Comparison of ENCODE assay signal across 21 cellular contexts in the genomic region with DNA sequence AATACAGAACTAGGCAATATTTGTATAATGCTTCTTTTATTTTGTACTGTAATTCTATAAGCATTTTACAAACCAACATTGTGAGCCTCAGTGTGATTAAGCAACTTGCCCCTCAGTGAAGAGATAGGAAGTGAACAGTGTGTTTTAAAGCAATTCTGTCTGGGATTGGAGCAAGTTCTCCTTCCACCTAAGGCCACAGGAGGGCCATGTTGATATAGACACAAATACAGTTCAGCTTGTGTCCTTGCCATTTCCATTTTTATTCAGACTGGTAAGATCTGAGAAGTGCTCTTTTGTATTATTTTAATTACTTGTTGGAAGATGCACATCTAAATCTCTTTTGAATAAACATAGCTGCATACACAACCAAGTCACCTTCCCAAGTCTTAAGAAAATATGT.
DNase-seq lines count a peak whose midpoint lies in the region; ATAC-seq and TF ChIP-seq lines count a peak whose summit lies in the region.
"Had no signal": no experiment of that assay in that cellular context is flagged by ENCODE, and none has a peak within 500 bp of the region (broad histone marks: within the 10 kb centered on the region; RNA-seq: fewer than 3 reads in every experiment).

No MANE protein-coding gene starts in this region.

- H4K20me1 ChIP-seq in SK-N-SH (ENCODE audit: insufficient read depth): no peaks in the 10 kb centered on the region

- H3K27ac Mint-ChIP-seq in type B pancreatic cell: no peak overlapping the region
- H3K27ac Mint-ChIP-seq: activated naive CD8-positive, alpha-beta T cell; activated T-helper 1 cell treated with anti-CD3 and anti-CD28 coated beads, Interleukin-12 subunit alpha, Interleukin-12 subunit beta, Interleukin-2, Interleukin-4 antibody, amounts not matched to agents 30 ng/mL and 10 ng/mL and 1 ng/mL, durations not matched to agents 14 hours and 24 hours and 36 hours; CD4-positive, alpha-beta T cell; stimulated activated naive CD8-positive, alpha-beta T cell treated with anti-CD3 and anti-CD28 coated beads, Interleukin-15, Interleukin-2, amounts not matched to agents 100 ng/mL and 50 ng/mL, for 24 hours; WTC11 had no signal

- peaks cover 0 to 2% of the 10 kb centered on the region in 2 experiments; a peak in 1 of 4 replicates for H3K4me1 ChIP-seq in SK-N-SH (ENCODE audit: control insufficient read depth in 1 of 2, insufficient read depth in 2 of 2, low read depth in 1 of 2, low read length in 1 of 2)
- no peaks in the 10 kb centered on the region for H3K4me1 ChIP-seq in aorta (ENCODE audit: control insufficient read depth in 1 of 2, insufficient read depth in 2 of 2, low read length in 2 of 2)
- H3K4me1 ChIP-seq: esophagus squamous epithelium, parathyroid adenoma, upper lobe of right lung had no signal

- H3K4me3 Mint-ChIP-seq in type B pancreatic cell: no peak overlapping the region
- H3K4me3 Mint-ChIP-seq: activated naive CD8-positive, alpha-beta T cell; activated T-helper 1 cell treated with anti-CD3 and anti-CD28 coated beads, Interleukin-12 subunit alpha, Interleukin-12 subunit beta, Interleukin-2, Interleukin-4 antibody, amounts not matched to agents 30 ng/mL and 10 ng/mL and 1 ng/mL, durations not matched to agents 14 hours and 24 hours and 36 hours; CD4-positive, alpha-beta T cell; stimulated activated naive CD8-positive, alpha-beta T cell treated with anti-CD3 and anti-CD28 coated beads, Interleukin-15, Interleukin-2, amounts not matched to agents 100 ng/mL and 50 ng/mL, for 24 hours; WTC11 had no signal

- no peak overlapping the region for H3K27ac ChIP-seq in SK-N-SH (ENCODE audit: low read depth in 2 of 2, low read length in 1 of 2)
- H3K27ac ChIP-seq in aorta (ENCODE audit: low read depth in 1 of 2, low read length in 2 of 2): no peak overlapping the region
- H3K27ac ChIP-seq: esophagus squamous epithelium, parathyroid adenoma, upper lobe of right lung had no signal

- intact Hi-C loops in aorta (cut with DNase I): no loop called here

- no peak overlapping the region for H3K9ac ChIP-seq in SK-N-SH
- H3K9ac ChIP-seq: parathyroid adenoma had no signal

- DNase-seq in SK-N-SH: peak; percentile 3
- DNase-seq in NCI-H82 treated with DMSO at 0.1 percent for 48 hours (lab: John Stamatoyannopoulos, UW; ENCODE audit: unreplicated experiment): peak; percentile 2
- DNase-seq in epithelial cell of proximal tubule (ENCODE audit: low read depth): no peak
- no peak for DNase-seq in type B pancreatic cell (ENCODE audit: extremely low spot score, unreplicated experiment)
- DNase-seq in foreskin melanocyte: no peak
- no peak for DNase-seq in glomerular visceral epithelial cell (ENCODE audit: extremely low spot score)
- no peak for DNase-seq in aorta
- DNase-seq: activated CD8-positive, alpha-beta memory T cell treated with anti-CD3 and anti-CD28 coated beads for 24 hours; CD4-positive, alpha-beta T cell; esophagus squamous epithelium; NCI-H2081; stimulated activated CD4-positive, alpha-beta T cell treated with anti-CD3 and anti-CD28 coated beads, Interleukin-2, amount 100 ng/mL, for 24 hours; T-helper 2 cell; upper lobe of right lung had no signal

- H3K27me3 Mint-ChIP-seq in type B pancreatic cell: no peaks in the 10 kb centered on the region
- H3K27me3 Mint-ChIP-seq: activated naive CD8-positive, alpha-beta T cell; CD4-positive, alpha-beta T cell; stimulated activated naive CD8-positive, alpha-beta T cell treated with anti-CD3 and anti-CD28 coated beads, Interleukin-15, Interleukin-2, amounts not matched to agents 100 ng/mL and 50 ng/mL, for 24 hours had no signal

- H3K4me3 ChIP-seq in SK-N-SH (ENCODE audit: low read depth in 2 of 2, low read length in 1 of 2) (no peak overlapping the region), epithelial cell of proximal tubule (ENCODE audit: low read depth, low read length) (no peak overlapping the region), aorta (ENCODE audit: low read length in 2 of 2) (no peak overlapping the region)
- H3K4me3 ChIP-seq: esophagus squamous epithelium, upper lobe of right lung had no signal

- peak; percentile 31; the same call in 1 of the 2 replicates for TF ChIP-seq RAD21 in SK-N-SH (IDR thresholded peaks at IDR 0.05; ENCODE audit: low read length)

- H3K36me3 Mint-ChIP-seq in type B pancreatic cell: peaks cover 4% of the 10 kb centered on the region
- H3K36me3 Mint-ChIP-seq: activated naive CD8-positive, alpha-beta T cell had no signal

- TF ChIP-seq CTCF in SK-N-SH (IDR thresholded peaks at IDR 0.05): no peak
- TF ChIP-seq CTCF in epithelial cell of proximal tubule (conservative IDR thresholded peaks at IDR 0.05; ENCODE audit: low read depth, low read length): peak; percentile 10
- peak; percentile 52 for TF ChIP-seq CTCF in type B pancreatic cell (conservative IDR thresholded peaks at IDR 0.05)

- no peak overlapping the region for H3K4me2 ChIP-seq in SK-N-SH

- POLR2A ChIA-PET in SK-N-SH (lab: Yijun Ruan, JAX): no interaction called here

- peaks cover 7% of the 10 kb centered on the region for H3K9me3 Mint-ChIP-seq in type B pancreatic cell

- H3K27me3 ChIP-seq in SK-N-SH (ENCODE audit: insufficient read depth): no peaks in the 10 kb centered on the region
- no peaks in the 10 kb centered on the region for H3K27me3 ChIP-seq in aorta (ENCODE audit: control insufficient read depth in 1 of 2, insufficient read depth in 2 of 2, low read length in 1 of 2)
- H3K27me3 ChIP-seq: esophagus squamous epithelium, upper lobe of right lung had no signal

- no peaks in the 10 kb centered on the region for H3K79me2 ChIP-seq in SK-N-SH (ENCODE audit: insufficient read depth)
- H3K79me2 ChIP-seq: parathyroid adenoma had no signal

- H3K9me3 ChIP-seq in SK-N-SH (no peaks in the 10 kb centered on the region), aorta (ENCODE audit: control insufficient read depth, low read length) (no peaks in the 10 kb centered on the region)
- H3K9me3 ChIP-seq: upper lobe of right lung had no signal

- TF ChIP-seq EP300 in SK-N-SH (IDR thresholded peaks at IDR 0.05; ENCODE audit: borderline replicate concordance in 1 of 2, low read depth in 1 of 2, low read length in 1 of 2): no peak

- H3K4me1 Mint-ChIP-seq in type B pancreatic cell (ENCODE audit: unreplicated experiment): no peaks in the 10 kb centered on the region

- CTCF ChIA-PET in SK-N-SH (lab: Yijun Ruan, JAX): interaction anchor here (4.0 kb wide), 1 partner anchor 302 kb away, joined by 15 read pairs; no protein-coding TSS in a partner anchor

- H3K36me3 ChIP-seq in SK-N-SH (replicated peaks in 1 of 2; ENCODE audit: control insufficient read depth in 1 of 2, insufficient read depth in 2 of 2, low read length in 1 of 2): no peaks in the 10 kb centered on the region
- H3K36me3 ChIP-seq in aorta (ENCODE audit: control insufficient read depth in 1 of 2, insufficient read depth in 2 of 2, low read length in 1 of 2): no peaks in the 10 kb centered on the region
- H3K36me3 ChIP-seq: esophagus squamous epithelium, upper lobe of right lung had no signal

- ATAC-seq in SK-N-SH treated with all-trans-retinoic acid at 6 μM for 48 hours: no peak
- ATAC-seq in aorta (ENCODE audit: low FRiP score): no peak
- ATAC-seq: Right ventricle myocardium inferior, upper lobe of right lung, WTC11 had no signal

- H3F3A ChIP-seq in SK-N-SH (replicated peaks; ENCODE audit: insufficient read depth): no peaks in the 10 kb centered on the region

- H2AFZ ChIP-seq in SK-N-SH (ENCODE audit: low read depth): no peak overlapping the region
- H2AFZ ChIP-seq: parathyroid adenoma had no signal

- no peaks in the 10 kb centered on the region; the same call in 1 of the 2 replicates for H3K9me2 ChIP-seq in SK-N-SH

TF ChIP-seq in SK-N-SH, 30 proteins besides CTCF, POLR2A, EP300 and RAD21 (continues in another document):
- TF ChIP-seq POLR2AphosphoS5 (IDR thresholded peaks at IDR 0.05; ENCODE audit: low read depth, low read length): no peak
- TF ChIP-seq USF2 (IDR thresholded peaks at IDR 0.05; ENCODE audit: borderline replicate concordance, low read depth, low read length): no peak
- TF ChIP-seq GATA2 (CRISPR knock-in tag; IDR thresholded peaks at IDR 0.05): no peak
- TF ChIP-seq SMC3 (IDR thresholded peaks at IDR 0.05; ENCODE audit: low read depth, low read length): no peak
- no peak for TF ChIP-seq NRF1 (IDR thresholded peaks at IDR 0.05; ENCODE audit: low read depth, low read length)
- no peak for TF ChIP-seq YY1 (IDR thresholded peaks at IDR 0.05; ENCODE audit: low read depth)
- TF ChIP-seq FOXM1 (IDR thresholded peaks at IDR 0.05; ENCODE audit: low read depth): no peak
- no peak for TF ChIP-seq FOXJ3 (CRISPR knock-in tag; IDR thresholded peaks at IDR 0.05)
- TF ChIP-seq TEAD4 (IDR thresholded peaks at IDR 0.05; ENCODE audit: borderline replicate concordance, insufficient read depth): no peak

TF ChIP-seq in SK-N-SH treated with all-trans-retinoic acid at 6 μM for 48 hours, 23 proteins besides CTCF, POLR2A, EP300 and RAD21:
- no peak for TF ChIP-seq ZFP3 (CRISPR knock-in tag; IDR thresholded peaks at IDR 0.05)
- TF ChIP-seq, protein P1, sequence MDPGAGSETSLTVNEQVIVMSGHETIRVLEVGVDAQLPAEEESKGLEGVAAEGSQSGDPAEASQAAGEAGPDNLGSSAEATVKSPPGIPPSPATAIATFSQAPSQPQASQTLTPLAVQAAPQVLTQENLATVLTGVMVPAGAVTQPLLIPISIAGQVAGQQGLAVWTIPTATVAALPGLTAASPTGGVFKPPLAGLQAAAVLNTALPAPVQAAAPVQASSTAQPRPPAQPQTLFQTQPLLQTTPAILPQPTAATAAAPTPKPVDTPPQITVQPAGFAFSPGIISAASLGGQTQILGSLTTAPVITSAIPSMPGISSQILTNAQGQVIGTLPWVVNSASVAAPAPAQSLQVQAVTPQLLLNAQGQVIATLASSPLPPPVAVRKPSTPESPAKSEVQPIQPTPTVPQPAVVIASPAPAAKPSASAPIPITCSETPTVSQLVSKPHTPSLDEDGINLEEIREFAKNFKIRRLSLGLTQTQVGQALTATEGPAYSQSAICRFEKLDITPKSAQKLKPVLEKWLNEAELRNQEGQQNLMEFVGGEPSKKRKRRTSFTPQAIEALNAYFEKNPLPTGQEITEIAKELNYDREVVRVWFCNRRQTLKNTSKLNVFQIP (CRISPR knock-in tag; IDR thresholded peaks at IDR 0.05; ENCODE audit: borderline replicate concordance, low read depth): no peak
- no peak for TF ChIP-seq GLIS3 (CRISPR knock-in tag; IDR thresholded peaks at IDR 0.05)
- no peak for TF ChIP-seq ZNF565 (CRISPR knock-in tag; conservative IDR thresholded peaks at IDR 0.05; ENCODE audit: low read depth)
- no peak for TF ChIP-seq CSDC2 (CRISPR knock-in tag; IDR thresholded peaks at IDR 0.05)
- TF ChIP-seq ESRRG (CRISPR knock-in tag; IDR thresholded peaks at IDR 0.05): no peak

Comparison
In these comparisons a context has a peak if more than half of its experiments do, and no peak if none do; other contexts are left out.
1. DNase-seq: peak in SK-N-SH (single experiment) and NCI-H82 treated with DMSO at 0.1 percent for 48 hours (single experiment); none in epithelial cell of proximal tubule (single experiment), type B pancreatic cell (single experiment), foreskin melanocyte (single experiment), glomerular visceral epithelial cell (single experiment) and aorta (0 of 2).